Comparison of ENCODE assay signal across 33 cellular contexts in the genomic region with DNA sequence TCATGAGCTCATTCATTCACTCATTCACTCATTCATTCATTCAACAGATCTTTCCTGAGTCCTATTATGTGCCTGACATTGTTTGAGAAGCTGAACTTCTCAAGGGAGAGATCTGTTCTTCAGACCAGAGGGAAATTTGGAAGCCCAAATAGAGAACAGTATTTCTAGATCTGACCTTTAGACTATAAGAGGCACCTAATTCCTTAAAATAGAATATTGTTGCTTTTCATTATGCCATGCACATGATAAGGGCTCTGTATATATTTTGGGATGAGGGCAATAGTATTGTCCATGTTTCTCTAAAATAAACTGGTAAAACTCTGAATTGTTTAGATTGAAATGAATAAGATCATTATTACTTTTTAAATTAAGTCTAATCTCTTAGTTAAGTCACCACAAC. TPM values are rescaled to one million over a fixed set of nuclear protein-coding genes. Genes with fewer than 3 reads are reported as not detected.
"Had no signal": no experiment of that assay in that cellular context is flagged by ENCODE, and none has a peak within 500 bp of the region (broad histone marks: within the 10 kb centered on the region; RNA-seq: fewer than 3 reads in every experiment).

No MANE protein-coding gene starts in this region.

- H3K9me3 ChIP-seq: adrenal gland, ascending aorta, body of pancreas, breast epithelium had no signal

- H3K4me1 ChIP-seq: adrenal gland, ascending aorta, body of pancreas, breast epithelium had no signal

- H3K27me3 ChIP-seq: ascending aorta, body of pancreas, brain microvascular endothelial cell, breast epithelium, cardiac muscle cell had no signal

- ATAC-seq: activated naive CD4-positive, alpha-beta T cell treated with anti-CD3 and anti-CD28 coated beads, Interleukin-2, amount 50 U/mL, for 72 hours; activated naive CD8-positive, alpha-beta T cell treated with anti-CD3 and anti-CD28 coated beads, Interleukin-2, amount 50 U/mL, for 24 hours; activated T-cell treated with anti-CD3 and anti-CD28 coated beads, Interleukin-2, amount 50 U/mL, for 4 hours; activated T-cell treated with anti-CD3 and anti-CD28 coated beads, Interleukin-2, amount 50 U/mL, for 72 hours; activated T-helper 17 cell treated with anti-CD3 and anti-CD28 coated beads, Interleukin-2, amount 50 U/mL, for 72 hours; body of pancreas had no signal

- DNase-seq: activated effector memory CD4-positive, alpha-beta T cell treated with anti-CD3 and anti-CD28 coated beads, Interleukin-2, amount 50 U/mL, for 16 hours; activated effector memory CD4-positive, alpha-beta T cell treated with Interleukin-2 at 50 U/mL for 16 hours; activated gamma-delta T cell; activated gamma-delta T cell treated with Interleukin-2 at 50 U/mL for 16 hours; activated naive CD4-positive, alpha-beta T cell; activated naive CD4-positive, alpha-beta T cell treated with anti-CD3 and anti-CD28 coated beads for 36 hours; activated naive CD4-positive, alpha-beta T cell treated with anti-CD3 and anti-CD28 coated beads, Interleukin-2, amount 10 ng/mL, durations not matched to agents 7 days and 5 days; activated naive CD4-positive, alpha-beta T cell treated with anti-CD3 and anti-CD28 coated beads, Interleukin-2, amount 50 U/mL, for 16 hours; activated naive CD4-positive, alpha-beta T cell treated with Interleukin-2 at 50 U/mL for 16 hours; activated naive CD8-positive, alpha-beta T cell treated with anti-CD3 and anti-CD28 coated beads for 36 hours; activated naive CD8-positive, alpha-beta T cell treated with anti-CD3 and anti-CD28 coated beads, Interleukin-2, amount 10 ng/mL, durations not matched to agents 7 days and 5 days; activated naive CD8-positive, alpha-beta T cell treated with anti-CD3 and anti-CD28 coated beads, Interleukin-2, amount 50 U/mL, for 24 hours; activated T-cell treated with anti-CD3 and anti-CD28 coated beads, Interleukin-2, amount 50 U/mL, for 1 hour; activated T-cell treated with anti-CD3 and anti-CD28 coated beads, Interleukin-2, amount 50 U/mL, for 24 hours; activated T-cell treated with anti-CD3 and anti-CD28 coated beads, Interleukin-2, amount 50 U/mL, for 4 hours; activated T-cell treated with anti-CD3 and anti-CD28 coated beads, Interleukin-2, amount 50 U/mL, for 48 hours; activated T-cell treated with anti-CD3 and anti-CD28 coated beads, Interleukin-2, amount 50 U/mL, for 72 hours; adrenal gland; amniotic stem cell; amygdala; anterior cingulate cortex; aorta; body of pancreas; brain microvascular endothelial cell; caudate nucleus; central memory CD4-positive, alpha-beta T cell; cerebellar nuclear complex had no signal

- H3K4me3 ChIP-seq: adrenal gland, ascending aorta, body of pancreas, breast epithelium, cardiac muscle cell had no signal

- H3K27ac ChIP-seq: adrenal gland, ascending aorta, body of pancreas, brain microvascular endothelial cell, breast epithelium, cardiac muscle cell had no signal

- H3K36me3 ChIP-seq: adrenal gland, ascending aorta, brain microvascular endothelial cell, breast epithelium, cardiac muscle cell had no signal

RNA-seq across cellular contexts. Expression of a gene that starts 18.6 kb away (rescaled TPM):
- total RNA-seq: activated T-helper 1 cell treated with anti-CD3 and anti-CD28 coated beads, Interleukin-12 subunit alpha, Interleukin-12 subunit beta, Interleukin-2, Interleukin-4 antibody, amounts not matched to agents 30 ng/mL and 10 ng/mL and 1 ng/mL, durations not matched to agents 14 hours and 24 hours and 36 hours had no signal
